Comparison of ENCODE assay signal across 10 cellular contexts in genomic region chr12:8681129-8681902, GRCh38. TPM values are rescaled to one million over a fixed set of nuclear protein-coding genes. Genes with fewer than 3 reads are reported as not detected.
DNase-seq lines count a peak whose midpoint lies in the region; ATAC-seq and TF ChIP-seq lines count a peak whose summit lies in the region.
"Had no signal": no experiment of that assay in that cellular context is flagged by ENCODE, and none has a peak within 500 bp of the region (broad histone marks: within the 10 kb centered on the region; RNA-seq: fewer than 3 reads in every experiment).

No MANE protein-coding gene starts in this region.

- H3K27ac Mint-ChIP-seq in MCF 10A (ENCODE audit: low read depth, unreplicated experiment), result peak overlapping the region; percentile 63

- CTCF ChIA-PET in MCF 10A (lab: Yijun Ruan, JAX), result interaction anchor here (0.6 to 13.3 kb wide), 55 partner anchors 8 to 769 kb away, joined by 3 to 165 read pairs (median 4); partner anchors contain the start of genes A2ML1, PHC1 and RIMKLB

- POLR2A ChIA-PET in MCF 10A (lab: Yijun Ruan, JAX), result interaction anchor here (0.6 to 1.8 kb wide), 8 partner anchors 17 to 267 kb away, joined by 3 to 9 read pairs (median 3); partner anchors contain the start of genes PHC1 and RIMKLB

- ATAC-seq in GM18520 (IDR thresholded peaks at IDR 0.05; ENCODE audit: unreplicated experiment), result no peak
- no peak for ATAC-seq in HG02642 (IDR thresholded peaks at IDR 0.05; ENCODE audit: poor library complexity, unreplicated experiment)

- H3K36me3 Mint-ChIP-seq in MCF 10A (ENCODE audit: insufficient read depth, unreplicated experiment), result no peaks in the 10 kb centered on the region

- H3K27ac ChIP-seq in breast epithelium (no peak overlapping the region), spleen (peak overlapping the region in 1 of 8 donors; percentile 1)
- H3K27ac ChIP-seq: transverse colon had no signal

- H3K4me1 Mint-ChIP-seq in MCF 10A (ENCODE audit: insufficient read depth, unreplicated experiment), result peaks cover 19% of the 10 kb centered on the region

- H3K36me3 ChIP-seq in breast epithelium, result no peaks in the 10 kb centered on the region
- no peaks in the 10 kb centered on the region for H3K36me3 ChIP-seq in spleen
- H3K36me3 ChIP-seq: esophagus muscularis mucosa, transverse colon had no signal

- WGBS in spleen, 5 donors, result 59 to 77% (median 66%) methylated on average over 11 of the region's 11 CpGs

- H3K27me3 Mint-ChIP-seq in MCF 10A (ENCODE audit: insufficient read depth, unreplicated experiment), result no peaks in the 10 kb centered on the region

- H3K9me3 ChIP-seq in breast epithelium (no peaks in the 10 kb centered on the region), spleen (no peaks in the 10 kb centered on the region)
- H3K9me3 ChIP-seq: esophagus muscularis mucosa, transverse colon had no signal

- no peaks in the 10 kb centered on the region for H3K9me3 Mint-ChIP-seq in MCF 10A (ENCODE audit: unreplicated experiment)

- H3K4me1 ChIP-seq in breast epithelium (no peaks in the 10 kb centered on the region), spleen (peaks cover 0 to 19% (median 10%) of the 10 kb centered on the region in 6 donors)

- peak overlapping the region in 1 of 3 donors; percentile 3 for H3K4me3 ChIP-seq in breast epithelium
- no peak overlapping the region for H3K4me3 ChIP-seq in choroid plexus epithelial cell (ENCODE audit: low read depth, low read length)
- no peak overlapping the region for H3K4me3 ChIP-seq in spleen
- H3K4me3 ChIP-seq: transverse colon had no signal

- BruUV-seq in MCF 10A (replicated peaks; lab: Mats Ljungman, UMichigan), result TSS peak; percentile 92

- DNase-seq in MCF 10A (ENCODE audit: unreplicated experiment) (peak; percentile 79), breast epithelium (ENCODE audit: low spot score in 2 of 2) (no peak), choroid plexus epithelial cell (ENCODE audit: low read depth) (peak; percentile 75), left kidney (ENCODE audit: low read depth, low spot score) (peak; percentile 66), NCI-H446 (lab: John Stamatoyannopoulos, UW) (no peak), spleen (no peak)

- TF ChIP-seq POLR2A in breast epithelium (IDR thresholded peaks at IDR 0.05) (no peak), spleen (IDR thresholded peaks at IDR 0.05) (no peak)

- peak overlapping the region; percentile 67 for H3K4me3 Mint-ChIP-seq in MCF 10A (ENCODE audit: unreplicated experiment)

- intact Hi-C loops in MCF 10A (cut with micrococcal nuclease) (no loop called here), breast epithelium (cut with DNase I; ENCODE audit: low total_unique reads) (no loop called here), spleen (cut with DNase I; ENCODE audit: low total_unique reads) (loop anchor here (5.0 to 10.0 kb wide), 3 partner anchors 141 to 356 kb away; partner anchors contain the start of gene A2ML1)

- no peak for TF ChIP-seq CTCF in MCF 10A (IDR thresholded peaks at IDR 0.05; ENCODE audit: unreplicated experiment)
- TF ChIP-seq CTCF in breast epithelium (IDR thresholded peaks at IDR 0.05), result no peak
- TF ChIP-seq CTCF in choroid plexus epithelial cell (conservative IDR thresholded peaks at IDR 0.05; ENCODE audit: low read depth, low read length), result no peak
- TF ChIP-seq CTCF in spleen (IDR thresholded peaks at IDR 0.05 in 8 of 11, conservative IDR thresholded peaks at IDR 0.05 in 3 of 11), result no peak

- H3K27me3 ChIP-seq in breast epithelium (no peaks in the 10 kb centered on the region), spleen (replicated peaks in 1 of 7) (no peaks in the 10 kb centered on the region)
- H3K27me3 ChIP-seq: esophagus muscularis mucosa, transverse colon had no signal

RNA-seq across cellular contexts. Expression of gene RIMKLB, which starts 16.5 kb away (rescaled TPM):
- total RNA-seq in MCF 10A (2022) (32.7 and 34.4 TPM in 2 replicates), breast epithelium (10 to 100 TPM; 42.2 to 52.1 (median 51.5) TPM), spleen (10 to 100 TPM; 23.3 to 54.3 (median 37.0) TPM)
- 10 to 100 TPM; 21.0 to 62.1 (median 55.6) TPM for polyA plus RNA-seq in spleen

RNA-seq across cellular contexts. Expression of gene MFAP5, which starts 18.7 kb away (rescaled TPM):
- total RNA-seq in MCF 10A (2022) (0.64 and 1.6 TPM in 2 replicates), breast epithelium (100 to 1,000 TPM in 1 of 3 donors, 10 to 100 TPM in 2; 36.7 to 466 (median 42.0) TPM), spleen (10 to 100 TPM in 1 of 7 donors, 1 to 10 TPM in 4, under 1 TPM in 2; 0.57 to 14.3 (median 4.2) TPM)
- polyA plus RNA-seq in spleen, result 1 to 10 TPM; 1.6 to 8.5 (median 2.4) TPM

Comparison
In these comparisons a context has a peak if more than half of its experiments do, and no peak if none do; other contexts are left out.
1. DNase-seq: peak in MCF 10A (single experiment), choroid plexus epithelial cell (single experiment) and left kidney (single experiment); none in breast epithelium (0 of 2), NCI-H446 (0 of 2) and spleen (single experiment).